ENCODE assay signal across 1 cellular context in genomic region chr16:89478576-89479221, GRCh38.
TF ChIP-seq lines count a peak whose summit lies in the region.

No MANE protein-coding gene starts in this region.

TF ChIP-seq in HepG2, 621 proteins besides CTCF, POLR2A, EP300 and RAD21 (continued from another document and continues in another):
- TF ChIP-seq NCOA5 (CRISPR knock-in tag; IDR thresholded peaks at IDR 0.05), result no peak
- 0 out of 2 replicates have a peak, but pooled peaks have one; percentile 31 for TF ChIP-seq PPARG (CRISPR knock-in tag; conservative IDR thresholded peaks at IDR 0.05)
- TF ChIP-seq ZNF451 (CRISPR knock-in tag; IDR thresholded peaks at IDR 0.05), result no peak
- peak; percentile 48; the same call in 1 of the 2 replicates for TF ChIP-seq BCL6 (CRISPR knock-in tag; IDR thresholded peaks at IDR 0.05)
- TF ChIP-seq RFXANK (CRISPR knock-in tag; IDR thresholded peaks at IDR 0.05), result no peak
- TF ChIP-seq, protein P1, sequence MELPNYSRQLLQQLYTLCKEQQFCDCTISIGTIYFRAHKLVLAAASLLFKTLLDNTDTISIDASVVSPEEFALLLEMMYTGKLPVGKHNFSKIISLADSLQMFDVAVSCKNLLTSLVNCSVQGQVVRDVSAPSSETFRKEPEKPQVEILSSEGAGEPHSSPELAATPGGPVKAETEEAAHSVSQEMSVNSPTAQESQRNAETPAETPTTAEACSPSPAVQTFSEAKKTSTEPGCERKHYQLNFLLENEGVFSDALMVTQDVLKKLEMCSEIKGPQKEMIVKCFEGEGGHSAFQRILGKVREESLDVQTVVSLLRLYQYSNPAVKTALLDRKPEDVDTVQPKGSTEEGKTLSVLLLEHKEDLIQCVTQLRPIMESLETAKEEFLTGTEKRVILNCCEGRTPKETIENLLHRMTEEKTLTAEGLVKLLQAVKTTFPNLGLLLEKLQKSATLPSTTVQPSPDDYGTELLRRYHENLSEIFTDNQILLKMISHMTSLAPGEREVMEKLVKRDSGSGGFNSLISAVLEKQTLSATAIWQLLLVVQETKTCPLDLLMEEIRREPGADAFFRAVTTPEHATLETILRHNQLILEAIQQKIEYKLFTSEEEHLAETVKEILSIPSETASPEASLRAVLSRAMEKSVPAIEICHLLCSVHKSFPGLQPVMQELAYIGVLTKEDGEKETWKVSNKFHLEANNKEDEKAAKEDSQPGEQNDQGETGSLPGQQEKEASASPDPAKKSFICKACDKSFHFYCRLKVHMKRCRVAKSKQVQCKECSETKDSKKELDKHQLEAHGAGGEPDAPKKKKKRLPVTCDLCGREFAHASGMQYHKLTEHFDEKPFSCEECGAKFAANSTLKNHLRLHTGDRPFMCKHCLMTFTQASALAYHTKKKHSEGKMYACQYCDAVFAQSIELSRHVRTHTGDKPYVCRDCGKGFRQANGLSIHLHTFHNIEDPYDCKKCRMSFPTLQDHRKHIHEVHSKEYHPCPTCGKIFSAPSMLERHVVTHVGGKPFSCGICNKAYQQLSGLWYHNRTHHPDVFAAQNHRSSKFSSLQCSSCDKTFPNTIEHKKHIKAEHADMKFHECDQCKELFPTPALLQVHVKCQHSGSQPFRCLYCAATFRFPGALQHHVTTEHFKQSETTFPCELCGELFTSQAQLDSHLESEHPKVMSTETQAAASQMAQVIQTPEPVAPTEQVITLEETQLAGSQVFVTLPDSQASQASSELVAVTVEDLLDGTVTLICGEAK (IDR thresholded peaks at IDR 0.05), result no peak
- TF ChIP-seq, protein P1 (CRISPR knock-in tag; IDR thresholded peaks at IDR 0.05), result no peak
- TF ChIP-seq, protein P2, sequence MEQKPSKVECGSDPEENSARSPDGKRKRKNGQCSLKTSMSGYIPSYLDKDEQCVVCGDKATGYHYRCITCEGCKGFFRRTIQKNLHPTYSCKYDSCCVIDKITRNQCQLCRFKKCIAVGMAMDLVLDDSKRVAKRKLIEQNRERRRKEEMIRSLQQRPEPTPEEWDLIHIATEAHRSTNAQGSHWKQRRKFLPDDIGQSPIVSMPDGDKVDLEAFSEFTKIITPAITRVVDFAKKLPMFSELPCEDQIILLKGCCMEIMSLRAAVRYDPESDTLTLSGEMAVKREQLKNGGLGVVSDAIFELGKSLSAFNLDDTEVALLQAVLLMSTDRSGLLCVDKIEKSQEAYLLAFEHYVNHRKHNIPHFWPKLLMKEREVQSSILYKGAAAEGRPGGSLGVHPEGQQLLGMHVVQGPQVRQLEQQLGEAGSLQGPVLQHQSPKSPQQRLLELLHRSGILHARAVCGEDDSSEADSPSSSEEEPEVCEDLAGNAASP (CRISPR knock-in tag; IDR thresholded peaks at IDR 0.05; ENCODE audit: borderline replicate concordance), result peak; percentile 44; the same call in 1 of the 2 replicates
- no peak for TF ChIP-seq SUZ12 (IDR thresholded peaks at IDR 0.05; ENCODE audit: low read depth, low read length)
- TF ChIP-seq ELK4 (CRISPR knock-in tag; IDR thresholded peaks at IDR 0.05; ENCODE audit: borderline replicate concordance), result no peak
- TF ChIP-seq, protein P3, sequence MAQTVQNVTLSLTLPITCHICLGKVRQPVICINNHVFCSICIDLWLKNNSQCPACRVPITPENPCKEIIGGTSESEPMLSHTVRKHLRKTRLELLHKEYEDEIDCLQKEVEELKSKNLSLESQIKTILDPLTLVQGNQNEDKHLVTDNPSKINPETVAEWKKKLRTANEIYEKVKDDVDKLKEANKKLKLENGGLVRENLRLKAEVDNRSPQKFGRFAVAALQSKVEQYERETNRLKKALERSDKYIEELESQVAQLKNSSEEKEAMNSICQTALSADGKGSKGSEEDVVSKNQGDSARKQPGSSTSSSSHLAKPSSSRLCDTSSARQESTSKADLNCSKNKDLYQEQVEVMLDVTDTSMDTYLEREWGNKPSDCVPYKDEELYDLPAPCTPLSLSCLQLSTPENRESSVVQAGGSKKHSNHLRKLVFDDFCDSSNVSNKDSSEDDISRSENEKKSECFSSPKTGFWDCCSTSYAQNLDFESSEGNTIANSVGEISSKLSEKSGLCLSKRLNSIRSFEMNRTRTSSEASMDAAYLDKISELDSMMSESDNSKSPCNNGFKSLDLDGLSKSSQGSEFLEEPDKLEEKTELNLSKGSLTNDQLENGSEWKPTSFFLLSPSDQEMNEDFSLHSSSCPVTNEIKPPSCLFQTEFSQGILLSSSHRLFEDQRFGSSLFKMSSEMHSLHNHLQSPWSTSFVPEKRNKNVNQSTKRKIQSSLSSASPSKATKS (CRISPR knock-in tag; IDR thresholded peaks at IDR 0.05), result no peak
- no peak for TF ChIP-seq SNAPC2 (CRISPR knock-in tag; IDR thresholded peaks at IDR 0.05)
- TF ChIP-seq ETV6 (CRISPR knock-in tag; conservative IDR thresholded peaks at IDR 0.05), result no peak
- TF ChIP-seq ZNF775 (CRISPR knock-in tag; IDR thresholded peaks at IDR 0.05; ENCODE audit: borderline replicate concordance), result no peak
- TF ChIP-seq, protein P4, sequence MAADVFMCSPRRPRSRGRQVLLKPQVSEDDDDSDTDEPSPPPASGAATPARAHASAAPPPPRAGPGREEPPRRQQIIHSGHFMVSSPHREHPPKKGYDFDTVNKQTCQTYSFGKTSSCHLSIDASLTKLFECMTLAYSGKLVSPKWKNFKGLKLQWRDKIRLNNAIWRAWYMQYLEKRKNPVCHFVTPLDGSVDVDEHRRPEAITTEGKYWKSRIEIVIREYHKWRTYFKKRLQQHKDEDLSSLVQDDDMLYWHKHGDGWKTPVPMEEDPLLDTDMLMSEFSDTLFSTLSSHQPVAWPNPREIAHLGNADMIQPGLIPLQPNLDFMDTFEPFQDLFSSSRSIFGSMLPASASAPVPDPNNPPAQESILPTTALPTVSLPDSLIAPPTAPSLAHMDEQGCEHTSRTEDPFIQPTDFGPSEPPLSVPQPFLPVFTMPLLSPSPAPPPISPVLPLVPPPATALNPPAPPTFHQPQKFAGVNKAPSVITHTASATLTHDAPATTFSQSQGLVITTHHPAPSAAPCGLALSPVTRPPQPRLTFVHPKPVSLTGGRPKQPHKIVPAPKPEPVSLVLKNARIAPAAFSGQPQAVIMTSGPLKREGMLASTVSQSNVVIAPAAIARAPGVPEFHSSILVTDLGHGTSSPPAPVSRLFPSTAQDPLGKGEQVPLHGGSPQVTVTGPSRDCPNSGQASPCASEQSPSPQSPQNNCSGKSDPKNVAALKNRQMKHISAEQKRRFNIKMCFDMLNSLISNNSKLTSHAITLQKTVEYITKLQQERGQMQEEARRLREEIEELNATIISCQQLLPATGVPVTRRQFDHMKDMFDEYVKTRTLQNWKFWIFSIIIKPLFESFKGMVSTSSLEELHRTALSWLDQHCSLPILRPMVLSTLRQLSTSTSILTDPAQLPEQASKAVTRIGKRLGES (CRISPR knock-in tag; IDR thresholded peaks at IDR 0.05; ENCODE audit: borderline replicate concordance), result no peak
- no peak for TF ChIP-seq MLX (CRISPR knock-in tag; IDR thresholded peaks at IDR 0.05)
- peak; percentile 29 for TF ChIP-seq RBM22 (optimal IDR thresholded peaks at IDR 0.05; ENCODE audit: low read length)
- TF ChIP-seq ZNF549 (CRISPR knock-in tag; IDR thresholded peaks at IDR 0.05), result no peak
- no peak for TF ChIP-seq ZBTB7A (CRISPR knock-in tag; IDR thresholded peaks at IDR 0.05)
- no peak for TF ChIP-seq SIN3A (IDR thresholded peaks at IDR 0.05; ENCODE audit: borderline replicate concordance, low read depth, low read length)
- no peak for TF ChIP-seq SRSF1 (optimal IDR thresholded peaks at IDR 0.05; ENCODE audit: low read depth, low read length)
- TF ChIP-seq IKZF1 (IDR thresholded peaks at IDR 0.05), result no peak
- 0 out of 2 replicates have a peak, but pooled peaks have one; percentile 22 for TF ChIP-seq CREB1 (IDR thresholded peaks at IDR 0.05)
- no peak for TF ChIP-seq CREB1 (CRISPR knock-in tag; IDR thresholded peaks at IDR 0.05)
- TF ChIP-seq IRX3 (CRISPR knock-in tag; IDR thresholded peaks at IDR 0.05; ENCODE audit: borderline replicate concordance, low read depth), result no peak
- no peak for TF ChIP-seq TFAP4 (IDR thresholded peaks at IDR 0.05; ENCODE audit: borderline replicate concordance, low read depth)
- no peak for TF ChIP-seq CCAR2 (optimal IDR thresholded peaks at IDR 0.05; ENCODE audit: low read depth, low read length)
- 0 out of 2 replicates have a peak, but pooled peaks have one; percentile 46 for TF ChIP-seq FOXC1 (CRISPR knock-in tag; IDR thresholded peaks at IDR 0.05; ENCODE audit: borderline replicate concordance)
- peak; percentile 42; the same call in 1 of the 2 replicates for TF ChIP-seq TRIM24 (CRISPR knock-in tag; IDR thresholded peaks at IDR 0.05)
- TF ChIP-seq ZNF484 (CRISPR knock-in tag; IDR thresholded peaks at IDR 0.05; ENCODE audit: borderline replicate concordance, low read depth), result no peak
- no peak for TF ChIP-seq RARG (CRISPR knock-in tag; IDR thresholded peaks at IDR 0.05; ENCODE audit: low read depth)
- TF ChIP-seq HMG20B (CRISPR knock-in tag; conservative IDR thresholded peaks at IDR 0.05), result no peak
- TF ChIP-seq JUND (CRISPR knock-in tag; IDR thresholded peaks at IDR 0.05), result peak; percentile 51; the same call in 1 of the 2 replicates
- no peak for TF ChIP-seq ZNF883 (CRISPR knock-in tag; IDR thresholded peaks at IDR 0.05; ENCODE audit: not compliant biosample characterization)
- no peak for TF ChIP-seq TBX3 (IDR thresholded peaks at IDR 0.05; ENCODE audit: borderline replicate concordance)
- TF ChIP-seq ARNT2 (CRISPR knock-in tag; IDR thresholded peaks at IDR 0.05; ENCODE audit: low read depth), result no peak
- no peak for TF ChIP-seq ZNF138 (CRISPR knock-in tag; IDR thresholded peaks at IDR 0.05; ENCODE audit: low read depth)
- TF ChIP-seq ZNF552 (CRISPR knock-in tag; IDR thresholded peaks at IDR 0.05; ENCODE audit: borderline replicate concordance), result no peak
- peak; percentile 41; the same call in 1 of the 2 replicates for TF ChIP-seq ARID4A (CRISPR knock-in tag; IDR thresholded peaks at IDR 0.05; ENCODE audit: borderline replicate concordance)
